ENCODE assay signal across 8 cellular contexts in the genomic region with DNA sequence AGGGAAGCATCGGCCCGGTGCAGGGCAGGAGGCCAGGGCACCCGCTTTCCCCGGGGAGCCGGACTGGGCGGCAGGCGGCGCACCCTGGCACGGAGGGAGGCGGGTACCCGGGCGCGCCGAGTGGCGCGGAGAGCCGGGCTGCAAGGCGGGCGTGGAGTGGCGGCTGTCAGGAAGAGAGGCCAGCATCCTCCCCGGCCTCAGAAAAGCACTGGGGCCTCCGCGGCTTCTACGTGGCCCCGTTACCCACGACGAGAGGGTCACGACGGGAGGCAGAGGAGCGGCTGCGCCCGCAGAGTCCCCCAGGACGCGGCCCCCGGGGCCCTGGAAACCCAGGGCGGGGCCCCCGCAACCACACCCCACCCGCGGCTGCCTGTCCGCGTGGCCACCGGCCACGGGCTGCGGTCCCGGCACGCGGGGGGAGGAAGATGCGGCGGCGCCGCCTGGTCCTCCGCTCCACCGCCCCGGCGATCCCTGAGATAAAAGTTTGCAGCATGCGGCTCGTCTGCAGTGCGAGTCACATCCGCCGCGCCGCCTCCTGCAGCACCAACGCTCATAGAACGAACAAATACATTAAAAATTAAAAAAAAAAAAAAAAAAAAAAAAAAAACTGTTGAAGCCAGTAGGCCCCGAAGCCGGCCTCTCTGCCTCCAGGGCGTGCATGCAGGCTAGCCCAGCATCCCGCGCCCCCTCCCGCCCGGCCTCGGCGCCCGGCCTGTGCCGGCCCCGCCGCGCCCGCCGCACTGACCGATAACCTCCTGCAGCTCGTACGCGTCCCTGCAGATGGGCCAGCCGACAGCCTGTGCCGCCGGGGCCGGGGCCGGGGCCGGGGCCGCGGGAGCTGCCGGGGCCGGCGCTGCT.
DNase-seq lines count a peak whose midpoint lies in the region; ATAC-seq lines count a peak whose summit lies in the region.

No MANE protein-coding gene starts in this region.

- DNase-seq in NCI-H1417 (lab: John Stamatoyannopoulos, UW) = peak; percentile 37 to 49 (median 42)
- DNase-seq in NCI-H1417 treated with DMSO at 0.1 percent for 48 hours (lab: John Stamatoyannopoulos, UW) = no peak
- peak; percentile 33 for DNase-seq in NCI-H1092 treated with DMSO at 0.1 percent for 48 hours (lab: John Stamatoyannopoulos, UW)
- peak; percentile 69 to 78 for DNase-seq in activated CD4-positive, alpha-beta T cell treated with anti-CD3 and anti-CD28 coated beads for 4 hours
- peak; percentile 84 for DNase-seq in left kidney (ENCODE audit: low read depth, low spot score)
- peak; percentile 79 for DNase-seq in stimulated activated CD4-positive, alpha-beta T cell treated with anti-CD3 and anti-CD28 coated beads, Interleukin-1b, Interleukin-23, amount 100 ng/mL, for 48 hours

- H3K27ac ChIP-seq in cingulate gyrus (ENCODE audit: low read depth, low read length) = peak overlapping the region; percentile 77

- ATAC-seq in HG02588 (IDR thresholded peaks at IDR 0.05; ENCODE audit: unreplicated experiment) = peak; percentile 43
